17 cellular contexts compared by ENCODE assay signal in the genomic region with DNA sequence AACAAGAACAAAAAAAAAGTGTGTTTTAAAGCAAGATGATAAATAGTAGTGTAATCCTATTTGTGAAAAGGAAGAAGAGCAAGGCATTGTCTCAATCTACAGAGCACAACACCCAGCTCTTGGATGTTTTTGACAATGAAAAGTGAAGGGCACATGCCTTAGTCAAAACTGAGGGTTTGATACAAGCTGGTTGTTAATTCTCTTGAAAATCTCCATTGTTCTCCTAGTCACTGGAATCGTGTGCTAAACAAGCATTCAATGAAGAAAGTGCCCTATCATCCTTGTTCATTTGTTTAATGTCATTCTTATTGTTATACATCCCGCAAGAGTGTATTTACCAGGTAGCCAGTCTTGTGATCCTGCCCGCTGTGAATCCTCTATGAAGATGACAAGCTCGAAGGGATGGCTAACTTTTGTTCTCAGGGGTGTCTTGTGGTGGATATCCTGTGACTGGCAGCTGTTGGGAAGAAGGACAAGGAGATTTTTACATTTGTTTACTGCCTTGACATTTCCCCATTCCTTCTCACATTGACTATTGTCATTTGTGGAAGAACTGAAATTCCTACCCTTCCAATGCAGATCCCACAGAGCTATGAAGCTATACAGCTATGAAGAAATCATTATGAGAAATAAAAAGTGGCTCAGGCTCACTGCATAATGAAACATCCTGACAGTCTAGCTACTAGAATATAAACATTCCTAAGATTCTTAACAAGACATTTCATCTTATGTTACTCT.
DNase-seq lines count a peak whose midpoint lies in the region; ATAC-seq and TF ChIP-seq lines count a peak whose summit lies in the region.
"Had no signal": no experiment of that assay in that cellular context is flagged by ENCODE, and none has a peak within 500 bp of the region (broad histone marks: within the 10 kb centered on the region; RNA-seq: fewer than 3 reads in every experiment).

No MANE protein-coding gene starts in this region.

- peak overlapping the region; percentile 85 for H3K27ac ChIP-seq in HUES48 (ENCODE audit: low read depth, low read length)

- peak overlapping the region; percentile 90 for H3K27ac Mint-ChIP-seq in chondrocyte (ENCODE audit: unreplicated experiment)
- no peak overlapping the region for H3K27ac Mint-ChIP-seq in activated CD4-positive, alpha-beta memory T cell treated with anti-CD3 and anti-CD28 coated beads for 36 hours
- H3K27ac Mint-ChIP-seq: activated CD4-positive, alpha-beta memory T cell treated with anti-CD3 and anti-CD28 coated beads, Interleukin-2, amount 10 ng/mL, durations not matched to agents 7 days and 5 days; brain; natural killer cell treated with Interleukin-12 subunit alpha and Interleukin-12 subunit beta and Interleukin-15 and Interleukin-18, amount 100 ng/mL, for 72 hours had no signal

- no peak overlapping the region for H3K4me3 Mint-ChIP-seq in chondrocyte (ENCODE audit: unreplicated experiment)
- no peak overlapping the region for H3K4me3 Mint-ChIP-seq in activated CD4-positive, alpha-beta memory T cell treated with anti-CD3 and anti-CD28 coated beads for 36 hours
- H3K4me3 Mint-ChIP-seq: activated CD4-positive, alpha-beta memory T cell treated with anti-CD3 and anti-CD28 coated beads, Interleukin-2, amount 10 ng/mL, durations not matched to agents 7 days and 5 days; IgD-negative memory B cell; natural killer cell treated with Interleukin-12 subunit alpha and Interleukin-12 subunit beta and Interleukin-15 and Interleukin-18, amount 100 ng/mL, for 72 hours had no signal

- H3K36me3 ChIP-seq in HUES48 (ENCODE audit: control insufficient read depth, insufficient read depth, low read length): no peaks in the 10 kb centered on the region

- no peak for ATAC-seq in GM21381 (IDR thresholded peaks at IDR 0.05; ENCODE audit: unreplicated experiment)
- no peak for ATAC-seq in GM18517 (IDR thresholded peaks at IDR 0.05; ENCODE audit: unreplicated experiment)
- ATAC-seq: left lobe of liver; natural killer cell treated with Interleukin-12 subunit alpha and Interleukin-12 subunit beta and Interleukin-15 and Interleukin-18, amount 100 ng/mL, for 72 hours had no signal

- no peaks in the 10 kb centered on the region for H3K36me3 Mint-ChIP-seq in chondrocyte (ENCODE audit: low read depth)
- no peaks in the 10 kb centered on the region for H3K36me3 Mint-ChIP-seq in activated CD4-positive, alpha-beta memory T cell treated with anti-CD3 and anti-CD28 coated beads for 36 hours
- H3K36me3 Mint-ChIP-seq: brain; IgD-negative memory B cell; natural killer cell treated with Interleukin-12 subunit alpha and Interleukin-12 subunit beta and Interleukin-15 and Interleukin-18, amount 100 ng/mL, for 72 hours had no signal

- intact Hi-C loops in activated CD4-positive, alpha-beta memory T cell treated with anti-CD3 and anti-CD28 coated beads for 36 hours (cut with micrococcal nuclease): no loop called here

- TF ChIP-seq CTCF in AG04449 (IDR thresholded peaks at IDR 0.05; ENCODE audit: insufficient read depth, low read length, missing control alignments) (no peak), chondrocyte (IDR thresholded peaks at IDR 0.05) (no peak)

- H3K27me3 ChIP-seq in HUES48 (ENCODE audit: control insufficient read depth, insufficient read depth, low read length): no peaks in the 10 kb centered on the region

- H3K27me3 Mint-ChIP-seq in chondrocyte (ENCODE audit: low read depth): no peaks in the 10 kb centered on the region
- no peaks in the 10 kb centered on the region for H3K27me3 Mint-ChIP-seq in activated CD4-positive, alpha-beta memory T cell treated with anti-CD3 and anti-CD28 coated beads for 36 hours
- H3K27me3 Mint-ChIP-seq: activated CD4-positive, alpha-beta memory T cell treated with anti-CD3 and anti-CD28 coated beads, Interleukin-2, amount 10 ng/mL, durations not matched to agents 7 days and 5 days; IgD-negative memory B cell; natural killer cell treated with Interleukin-12 subunit alpha and Interleukin-12 subunit beta and Interleukin-15 and Interleukin-18, amount 100 ng/mL, for 72 hours had no signal

- no peaks in the 10 kb centered on the region for H3K9me3 ChIP-seq in HUES48 (ENCODE audit: control insufficient read depth, insufficient read depth, low read length)
- H3K9me3 ChIP-seq: Caco-2 had no signal

- POLR2A ChIA-PET in AG04449 (lab: Yijun Ruan, JAX): interaction anchor here (0.9 to 1.4 kb wide), 2 partner anchors 122 to 124 kb away, joined by 3 to 4 read pairs; no protein-coding TSS in a partner anchor
- POLR2A ChIA-PET in activated CD4-positive, alpha-beta memory T cell treated with anti-CD3 and anti-CD28 coated beads for 36 hours (lab: Charles Lee): no interaction called here

- H3K4me3 ChIP-seq in AG04449 (ENCODE audit: low read depth, low read length) (no peak overlapping the region), HUES48 (ENCODE audit: low read depth, low read length) (peak overlapping the region; percentile 21; the same call in 1 of the 2 replicates)

- H3K4me1 Mint-ChIP-seq in chondrocyte (ENCODE audit: low read depth): peaks cover 43% of the 10 kb centered on the region
- no peaks in the 10 kb centered on the region for H3K4me1 Mint-ChIP-seq in activated CD4-positive, alpha-beta memory T cell treated with anti-CD3 and anti-CD28 coated beads for 36 hours (ENCODE audit: low read depth)
- H3K4me1 Mint-ChIP-seq: activated CD4-positive, alpha-beta memory T cell treated with anti-CD3 and anti-CD28 coated beads, Interleukin-2, amount 10 ng/mL, durations not matched to agents 7 days and 5 days; IgD-negative memory B cell had no signal

- H3K9me3 Mint-ChIP-seq in chondrocyte (ENCODE audit: low read depth): no peaks in the 10 kb centered on the region
- no peaks in the 10 kb centered on the region for H3K9me3 Mint-ChIP-seq in activated CD4-positive, alpha-beta memory T cell treated with anti-CD3 and anti-CD28 coated beads for 36 hours
- H3K9me3 Mint-ChIP-seq: activated CD4-positive, alpha-beta memory T cell treated with anti-CD3 and anti-CD28 coated beads, Interleukin-2, amount 10 ng/mL, durations not matched to agents 7 days and 5 days; brain had no signal

- CTCF ChIA-PET in AG04449 (lab: Yijun Ruan, JAX): interaction anchor here (1.2 to 1.3 kb wide), 3 partner anchors 9 to 114 kb away, joined by 3 to 5 read pairs (median 5); no protein-coding TSS in a partner anchor
- CTCF ChIA-PET in activated CD4-positive, alpha-beta memory T cell treated with anti-CD3 and anti-CD28 coated beads for 36 hours (lab: Charles Lee): no interaction called here

- H3K4me1 ChIP-seq in HUES48 (ENCODE audit: control insufficient read depth, insufficient read depth, low read length): peaks cover 25% of the 10 kb centered on the region
- H3K4me1 ChIP-seq: Caco-2 had no signal

- H3K9ac ChIP-seq in HUES48 (ENCODE audit: low read depth, low read length): no peak overlapping the region

- DNase-seq in AG04449 (ENCODE audit: low read depth, low spot score) (peak; percentile 41), chondrocyte (ENCODE audit: low spot score) (no peak), medulla oblongata (ENCODE audit: extremely low spot score) (peak; percentile 45), T-helper 9 cell (no peak)
- no peak for DNase-seq in activated CD4-positive, alpha-beta memory T cell treated with anti-CD3 and anti-CD28 coated beads for 36 hours
- DNase-seq: activated CD4-positive, alpha-beta memory T cell treated with anti-CD3 and anti-CD28 coated beads, Interleukin-2, amount 10 ng/mL, durations not matched to agents 7 days and 5 days; Caco-2; NCI-H1436; NCI-H774; SHP77 had no signal

Comparison
In these comparisons a context has a peak if more than half of its experiments do, and no peak if none do; other contexts are left out.
1. DNase-seq: peak in AG04449 (single experiment) and medulla oblongata (single experiment); none in chondrocyte (single experiment), activated CD4-positive, alpha-beta memory T cell treated with anti-CD3 and anti-CD28 coated beads for 36 hours (single experiment) and T-helper 9 cell (single experiment).